In the genomic region with DNA sequence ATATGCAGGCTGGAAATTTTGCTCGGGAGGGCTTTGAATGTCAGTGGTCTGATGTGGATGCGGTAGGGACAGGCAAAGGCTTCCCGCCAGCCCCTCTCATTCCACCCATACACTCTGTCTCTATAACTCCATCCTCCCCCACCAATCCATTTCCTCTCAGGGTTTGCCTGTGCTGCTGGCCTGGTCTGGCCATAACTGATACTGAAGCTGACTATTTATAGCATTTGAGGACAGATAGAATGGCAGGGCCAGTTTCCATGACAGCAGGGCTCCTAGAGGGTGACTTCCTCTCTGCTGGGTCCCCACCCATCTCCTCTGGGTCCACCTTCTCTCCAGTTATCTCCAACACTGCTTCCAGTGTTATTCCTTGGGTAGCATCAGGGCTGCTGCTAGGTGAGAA, we compare ENCODE assay signal across 10 cellular contexts. TPM values are rescaled to one million over a fixed set of nuclear protein-coding genes. Genes with fewer than 3 reads are reported as not detected.
DNase-seq lines count a peak whose midpoint lies in the region; ATAC-seq and TF ChIP-seq lines count a peak whose summit lies in the region.
"Had no signal": no experiment of that assay in that cellular context is flagged by ENCODE, and none has a peak within 500 bp of the region (broad histone marks: within the 10 kb centered on the region; RNA-seq: fewer than 3 reads in every experiment).

No MANE protein-coding gene starts in this region.

- intact Hi-C loops in heart right ventricle (cut with DNase I) (no loop called here), esophagus muscularis mucosa (cut with DNase I) (no loop called here)

- H3K4me1 Mint-ChIP-seq in activated T-cell treated with anti-CD3 and anti-CD28 coated beads, Interleukin-2, amount 50 U/mL, for 24 hours (ENCODE audit: low read depth), result peaks cover 10% of the 10 kb centered on the region
- H3K4me1 Mint-ChIP-seq in activated T-cell treated with anti-CD3 and anti-CD28 coated beads, Interleukin-2, amount 50 U/mL, for 72 hours (ENCODE audit: low read depth), result peaks cover 6% of the 10 kb centered on the region

- H3K27me3 Mint-ChIP-seq in activated T-cell treated with anti-CD3 and anti-CD28 coated beads, Interleukin-2, amount 50 U/mL, for 24 hours, result peaks cover 33% of the 10 kb centered on the region
- H3K27me3 Mint-ChIP-seq in activated T-cell treated with anti-CD3 and anti-CD28 coated beads, Interleukin-2, amount 50 U/mL, for 72 hours (ENCODE audit: low read depth), result peaks cover 31% of the 10 kb centered on the region

- H3K4me3 ChIP-seq in heart right ventricle (no peak overlapping the region), esophagus muscularis mucosa (no peak overlapping the region)
- H3K4me3 ChIP-seq: thoracic aorta had no signal

- no peak for DNase-seq in heart right ventricle
- DNase-seq in pons (ENCODE audit: low spot score), result no peak
- DNase-seq in activated T-cell treated with anti-CD3 and anti-CD28 coated beads, Interleukin-2, amount 50 U/mL, for 24 hours, result no peak
- DNase-seq in activated T-cell treated with anti-CD3 and anti-CD28 coated beads, Interleukin-2, amount 50 U/mL, for 72 hours, result no peak
- no peak for DNase-seq in esophagus muscularis mucosa (ENCODE audit: extremely low spot score)
- DNase-seq: EL had no signal

- no peaks in the 10 kb centered on the region for H3K36me3 Mint-ChIP-seq in activated T-cell treated with anti-CD3 and anti-CD28 coated beads, Interleukin-2, amount 50 U/mL, for 24 hours (ENCODE audit: low read depth)
- H3K36me3 Mint-ChIP-seq in activated T-cell treated with anti-CD3 and anti-CD28 coated beads, Interleukin-2, amount 50 U/mL, for 72 hours (ENCODE audit: insufficient read depth in 2 of 2), result no peaks in the 10 kb centered on the region

- no peaks in the 10 kb centered on the region for H3K9me3 Mint-ChIP-seq in activated T-cell treated with anti-CD3 and anti-CD28 coated beads, Interleukin-2, amount 50 U/mL, for 24 hours
- H3K9me3 Mint-ChIP-seq in activated T-cell treated with anti-CD3 and anti-CD28 coated beads, Interleukin-2, amount 50 U/mL, for 72 hours, result no peaks in the 10 kb centered on the region

- H3K27me3 ChIP-seq in heart right ventricle (no peaks in the 10 kb centered on the region), esophagus muscularis mucosa (no peaks in the 10 kb centered on the region)

- no peak for TF ChIP-seq EP300 in esophagus muscularis mucosa (IDR thresholded peaks at IDR 0.05)

- no peak overlapping the region for H3K27ac Mint-ChIP-seq in activated T-cell treated with anti-CD3 and anti-CD28 coated beads, Interleukin-2, amount 50 U/mL, for 24 hours
- no peak overlapping the region for H3K27ac Mint-ChIP-seq in activated T-cell treated with anti-CD3 and anti-CD28 coated beads, Interleukin-2, amount 50 U/mL, for 72 hours

- H3K4me1 ChIP-seq in heart right ventricle (peaks cover 0 to 31% (median 21%) of the 10 kb centered on the region in 9 donors), esophagus muscularis mucosa (peaks cover 12 to 17% (median 13%) of the 10 kb centered on the region in 4 donors)

- no peak for TF ChIP-seq POLR2A in esophagus muscularis mucosa (IDR thresholded peaks at IDR 0.05; ENCODE audit: low read depth)

- H3K27ac ChIP-seq in heart right ventricle (peak overlapping the region in 4 of 10 donors; percentile 6 to 52 (median 32)), esophagus muscularis mucosa (replicated peaks in 1 of 4) (no peak overlapping the region)
- H3K27ac ChIP-seq: thoracic aorta had no signal

- H3K36me3 ChIP-seq in heart right ventricle (no peaks in the 10 kb centered on the region), esophagus muscularis mucosa (no peaks in the 10 kb centered on the region)
- H3K36me3 ChIP-seq: thoracic aorta had no signal

- no peak for TF ChIP-seq CTCF in heart right ventricle (IDR thresholded peaks at IDR 0.05)
- no peak for TF ChIP-seq CTCF in esophagus muscularis mucosa (IDR thresholded peaks at IDR 0.05)

- H3K4me3 Mint-ChIP-seq in activated T-cell treated with anti-CD3 and anti-CD28 coated beads, Interleukin-2, amount 50 U/mL, for 24 hours, result no peak overlapping the region
- H3K4me3 Mint-ChIP-seq in activated T-cell treated with anti-CD3 and anti-CD28 coated beads, Interleukin-2, amount 50 U/mL, for 72 hours, result no peak overlapping the region

- 55 to 57% methylated on average over 3 of the region's 3 CpGs for WGBS in heart right ventricle, 2 donors
- WGBS in esophagus muscularis mucosa, result 95% methylated on average over 3 of the region's 3 CpGs

- H3K9me3 ChIP-seq in heart right ventricle, result no peaks in the 10 kb centered on the region
- H3K9me3 ChIP-seq in esophagus muscularis mucosa, result no peaks in the 10 kb centered on the region
- H3K9me3 ChIP-seq: thoracic aorta had no signal

- ATAC-seq in GM18519 (IDR thresholded peaks at IDR 0.05; ENCODE audit: low FRiP score, unreplicated experiment) (peak; percentile 35), GM21515 (IDR thresholded peaks at IDR 0.05; ENCODE audit: unreplicated experiment) (peak; percentile 37), HG03460 (IDR thresholded peaks at IDR 0.05; ENCODE audit: unreplicated experiment) (peak; percentile 37), heart right ventricle (peak in 7 of 8 donors; percentile 50 to 81 (median 76))
- no peak for ATAC-seq in activated T-cell treated with anti-CD3 and anti-CD28 coated beads, Interleukin-2, amount 50 U/mL, for 72 hours (replicated peaks in 1 of 2)

RNA-seq across cellular contexts. Expression of gene PDLIM1, which starts 6.6 kb away (rescaled TPM):
- total RNA-seq in heart right ventricle (100 to 1,000 TPM; 201 to 467 (median 347) TPM), esophagus muscularis mucosa (10 to 100 TPM; 40.7 to 86.8 (median 83.4) TPM)
- 100 to 1,000 TPM; 152 to 247 TPM for polyA plus RNA-seq in heart right ventricle
- 1 to 10 TPM; 1.4 to 1.7 TPM for total RNA-seq in activated T-cell treated with anti-CD3 and anti-CD28 coated beads, Interleukin-2, amount 50 U/mL, for 72 hours

Comparison
In these comparisons a context has a peak if more than half of its experiments do, and no peak if none do; other contexts are left out.
1. ATAC-seq: peak in GM18519 (single experiment), GM21515 (single experiment), HG03460 (single experiment) and heart right ventricle (7 of 8); none in activated T-cell treated with anti-CD3 and anti-CD28 coated beads, Interleukin-2, amount 50 U/mL, for 72 hours (0 of 2).
2. RNA of gene PDLIM1, which starts 6.6 kb away (total RNA-seq): 201 to 467 TPM in heart right ventricle and 40.7 to 86.8 TPM in esophagus muscularis mucosa; 1.4 to 1.7 TPM in activated T-cell treated with anti-CD3 and anti-CD28 coated beads, Interleukin-2, amount 50 U/mL, for 72 hours; every median in the first group is over 10 times any median in the second.